Comparison of ENCODE assay signal across 21 cellular contexts in the genomic region with DNA sequence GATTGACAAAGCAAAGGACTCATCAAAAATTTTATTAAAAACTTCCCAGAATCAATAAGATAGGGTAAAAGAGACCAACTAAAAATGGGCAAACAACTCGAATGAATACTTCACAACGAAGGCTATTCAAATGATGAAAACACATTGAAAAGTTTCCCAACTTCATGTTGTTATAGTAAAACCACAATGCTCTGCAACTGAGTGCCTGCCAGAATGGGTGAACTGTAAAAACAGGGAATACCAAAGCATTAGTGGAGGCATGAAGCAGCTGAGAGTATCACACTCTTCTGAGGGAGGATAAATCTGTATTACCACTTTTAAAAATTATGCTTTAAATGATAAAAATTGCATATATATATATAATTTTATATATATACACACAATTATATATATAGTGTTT.
"Had no signal": no experiment of that assay in that cellular context is flagged by ENCODE, and none has a peak within 500 bp of the region (broad histone marks: within the 10 kb centered on the region; RNA-seq: fewer than 3 reads in every experiment).

No MANE protein-coding gene starts in this region.

- H3K27ac ChIP-seq: RWPE1 had no signal

- DNase-seq: IMR-90, Karpas-422, KG1, MM.1S, NCI-H1092, NCI-H1105 treated with DMSO at 0.1 percent for 48 hours, NCI-H1417 treated with DMSO at 0.1 percent for 48 hours, NCI-H146, NCI-H1694 treated with DMSO at 0.1 percent for 48 hours, NCI-H1930, NCI-H2081, NCI-H2107, NCI-H2227 treated with DMSO at 0.1 percent for 48 hours, NCI-H524, NCI-H69, NCI-H774, PC-3, SHP77, SK-N-SH, SW 1271 had no signal

- H3K9me3 ChIP-seq: SK-N-SH had no signal
